ENCODE assay signal across 1 cellular context in the genomic region with DNA sequence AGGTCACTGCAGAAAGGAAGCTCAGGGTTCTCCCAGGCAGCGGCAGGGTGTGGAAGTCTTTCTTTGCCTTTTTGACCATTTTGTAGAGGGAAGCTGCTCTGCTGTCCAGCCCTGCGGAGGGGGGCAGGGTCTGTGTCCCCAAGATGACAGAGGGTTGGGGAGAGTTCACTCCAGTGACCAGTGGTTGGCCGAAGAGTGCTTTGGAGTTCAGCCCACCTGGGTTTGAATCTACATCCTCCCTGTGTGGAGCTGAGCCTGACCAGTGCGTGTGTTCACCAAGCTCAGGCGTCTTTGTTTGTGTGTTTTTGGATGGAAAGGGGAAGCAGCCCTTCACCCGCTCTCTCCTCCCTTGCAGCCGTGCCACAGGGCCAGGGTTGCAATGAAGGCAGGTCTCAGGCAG. TPM values are rescaled to one million over a fixed set of nuclear protein-coding genes. Genes with fewer than 3 reads are reported as not detected.
"Had no signal": no experiment of that assay in that cellular context is flagged by ENCODE, and none has a peak within 500 bp of the region (broad histone marks: within the 10 kb centered on the region; RNA-seq: fewer than 3 reads in every experiment).

No MANE protein-coding gene starts in this region.

RNA-seq across cellular contexts. Expression of a gene that starts 37.6 kb away (rescaled TPM):
- total RNA-seq: endothelial cell of umbilical vein had no signal
